In genomic region chr2:135997380-135997779, GRCh38 we compare ENCODE assay signal across 9 cellular contexts. TPM values are rescaled to one million over a fixed set of nuclear protein-coding genes. Genes with fewer than 3 reads are reported as not detected.
DNase-seq lines count a peak whose midpoint lies in the region; ATAC-seq and TF ChIP-seq lines count a peak whose summit lies in the region.
"Had no signal": no experiment of that assay in that cellular context is flagged by ENCODE, and none has a peak within 500 bp of the region (broad histone marks: within the 10 kb centered on the region; RNA-seq: fewer than 3 reads in every experiment).

No MANE protein-coding gene starts in this region.

- WGBS in hepatocyte (ENCODE audit: low lambda C conversion rate, missing lambda C conversion rate): 51% methylated on average over 5 of the region's 5 CpGs

- H3K27me3 ChIP-seq in hepatocyte: no peaks in the 10 kb centered on the region
- H3K27me3 ChIP-seq: upper lobe of left lung had no signal

- DNase-seq in CD1c-positive myeloid dendritic cell (ENCODE audit: extremely low spot score) (peak; percentile 60), NCI-H2227 (lab: John Stamatoyannopoulos, UW; ENCODE audit: unreplicated experiment) (peak; percentile 63), hepatocyte (ENCODE audit: low spot score) (peak; percentile 34), NCI-H1105 treated with DMSO at 0.1 percent for 48 hours (lab: John Stamatoyannopoulos, UW) (no peak), NCI-H2029 treated with DMSO at 0.1 percent for 48 hours (lab: John Stamatoyannopoulos, UW) (no peak), 8988T (no peak)

- no peaks in the 10 kb centered on the region for H4K20me1 ChIP-seq in hepatocyte (ENCODE audit: insufficient read depth, poor library complexity, severe bottlenecking)

- H2AFZ ChIP-seq in hepatocyte: no peak overlapping the region

- H3K9me3 ChIP-seq in hepatocyte (ENCODE audit: low read depth): no peaks in the 10 kb centered on the region
- H3K9me3 ChIP-seq: upper lobe of left lung had no signal

- peak; percentile 17 for TF ChIP-seq CTCF in hepatocyte (IDR thresholded peaks at IDR 0.05; ENCODE audit: poor library complexity)

- H3K4me2 ChIP-seq in hepatocyte: no peak overlapping the region

- ATAC-seq in GM21360 (IDR thresholded peaks at IDR 0.05; ENCODE audit: unreplicated experiment): peak; percentile 60
- ATAC-seq in HG02938 (IDR thresholded peaks at IDR 0.05; ENCODE audit: unreplicated experiment): no peak

- H3K4me3 ChIP-seq in hepatocyte: no peak overlapping the region
- H3K4me3 ChIP-seq: upper lobe of left lung had no signal

- no peaks in the 10 kb centered on the region for H3K4me1 ChIP-seq in hepatocyte (ENCODE audit: insufficient read depth)

- no peaks in the 10 kb centered on the region for H3K36me3 ChIP-seq in hepatocyte (replicated peaks; ENCODE audit: insufficient read depth, low read depth)
- H3K36me3 ChIP-seq: upper lobe of left lung had no signal

- H3K9me2 ChIP-seq in hepatocyte (replicated peaks; ENCODE audit: insufficient read depth): no peaks in the 10 kb centered on the region

- no peak overlapping the region for H3K27ac ChIP-seq in hepatocyte
- H3K27ac ChIP-seq: upper lobe of left lung had no signal

- H3K79me2 ChIP-seq in hepatocyte: no peaks in the 10 kb centered on the region

RNA-seq across cellular contexts. Expression of gene DARS1, which starts 12.0 kb away (rescaled TPM):
- total RNA-seq in hepatocyte: 69.5 and 76.2 TPM in 2 replicates
- 52.5 and 67.0 TPM in 2 replicates for polyA plus RNA-seq in hepatocyte

Comparison
In these comparisons a context has a peak if more than half of its experiments do, and no peak if none do; other contexts are left out.
1. DNase-seq: peak in CD1c-positive myeloid dendritic cell (single experiment), NCI-H2227 (single experiment) and hepatocyte (single experiment); none in NCI-H1105 treated with DMSO at 0.1 percent for 48 hours (single experiment), NCI-H2029 treated with DMSO at 0.1 percent for 48 hours (single experiment) and 8988T (single experiment).